In the genomic region with DNA sequence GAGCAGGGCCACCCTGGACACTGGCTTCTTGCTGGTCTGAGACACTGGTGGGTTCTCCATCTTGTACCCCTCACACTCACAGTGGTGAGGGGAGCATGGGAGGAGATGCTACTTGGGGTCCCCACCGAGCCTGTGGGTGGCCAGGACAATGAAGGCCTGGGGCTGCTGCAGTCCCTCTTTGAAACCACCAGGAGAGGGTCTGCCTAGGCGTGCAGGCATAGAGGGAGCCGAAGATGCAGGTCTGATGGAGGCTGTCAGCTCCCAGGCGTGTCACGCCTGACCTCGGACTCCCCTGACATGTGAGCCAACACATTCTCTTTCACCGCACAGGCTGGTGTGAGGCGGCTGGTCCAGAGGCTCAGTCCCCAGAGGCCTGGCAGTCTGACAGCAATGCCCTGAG, we compare ENCODE assay signal across 27 cellular contexts.
"Had no signal": no experiment of that assay in that cellular context is flagged by ENCODE, and none has a peak within 500 bp of the region (broad histone marks: within the 10 kb centered on the region; RNA-seq: fewer than 3 reads in every experiment).

No MANE protein-coding gene starts in this region.

- H3K36me3 Mint-ChIP-seq: naive B cell had no signal

- H3K9me3 ChIP-seq: esophagus muscularis mucosa, heart right ventricle, mucosa of descending colon, pancreas, right atrium auricular region, testis, transverse colon had no signal

- H3K27ac ChIP-seq: brain microvascular endothelial cell, esophagus muscularis mucosa, foreskin keratinocyte, heart right ventricle, left ventricle myocardium inferior, pancreas, right atrium auricular region, spleen, testis, transverse colon had no signal

- H3K27me3 ChIP-seq: brain microvascular endothelial cell, esophagus muscularis mucosa, foreskin keratinocyte, heart right ventricle, pancreas, right atrium auricular region, spleen, testis, transverse colon had no signal

- DNase-seq: activated CD4-positive, alpha-beta T cell treated with anti-CD3 and anti-CD28 coated beads for 1 hour; activated CD4-positive, alpha-beta T cell treated with anti-CD3 and anti-CD28 coated beads, Interleukin-2, amount 10 ng/mL, durations not matched to agents 7 days and 5 days; activated CD8-positive, alpha-beta T cell treated with anti-CD3 and anti-CD28 coated beads for 36 hours; activated gamma-delta T cell treated with Interleukin-2 at 50 U/mL for 16 hours; activated naive CD4-positive, alpha-beta T cell treated with anti-CD3 and anti-CD28 coated beads, Interleukin-2, amount 50 U/mL, for 16 hours; activated T-cell treated with anti-CD3 and anti-CD28 coated beads, Interleukin-2, amount 50 U/mL, for 4 hours; amniotic stem cell; brain microvascular endothelial cell; cortex of kidney; effector memory CD8-positive, alpha-beta T cell; foreskin keratinocyte; heart right ventricle; kidney glomerular epithelial cell; left ventricle myocardium inferior; mucosa of descending colon; naive B cell; nephron progenitor cell; pancreas; spleen; stimulated activated naive CD8-positive, alpha-beta T cell treated with anti-CD3 and anti-CD28 coated beads, Interleukin-15, Interleukin-2, amounts not matched to agents 100 U/mL and 50 U/mL, for 24 hours; T-helper 2 cell; testis; transverse colon had no signal

- H3K9me3 Mint-ChIP-seq: activated CD4-positive, alpha-beta T cell treated with anti-CD3 and anti-CD28 coated beads, Interleukin-2, amount 10 ng/mL, durations not matched to agents 7 days and 5 days; activated CD8-positive, alpha-beta T cell treated with anti-CD3 and anti-CD28 coated beads for 36 hours; activated T-cell treated with anti-CD3 and anti-CD28 coated beads, Interleukin-2, amount 50 U/mL, for 4 hours; activated T-helper 17 cell treated with anti-CD3 and anti-CD28 coated beads, Interleukin-2, amount 50 U/mL, for 72 hours; effector memory CD8-positive, alpha-beta T cell had no signal

- H3K4me1 ChIP-seq: esophagus muscularis mucosa, foreskin keratinocyte, pancreas, right atrium auricular region, spleen, testis, transverse colon had no signal

- H3K4me1 Mint-ChIP-seq: activated T-helper 17 cell treated with anti-CD3 and anti-CD28 coated beads, Interleukin-2, amount 50 U/mL, for 72 hours had no signal

- ATAC-seq: activated CD8-positive, alpha-beta T cell treated with anti-CD3 and anti-CD28 coated beads for 36 hours; activated T-cell treated with anti-CD3 and anti-CD28 coated beads, Interleukin-2, amount 50 U/mL, for 4 hours; activated T-helper 17 cell treated with anti-CD3 and anti-CD28 coated beads, Interleukin-2, amount 50 U/mL, for 72 hours; effector memory CD8-positive, alpha-beta T cell; foreskin keratinocyte; heart right ventricle; mucosa of descending colon; pancreas; stimulated activated naive CD8-positive, alpha-beta T cell treated with anti-CD3 and anti-CD28 coated beads, Interleukin-15, Interleukin-2, amounts not matched to agents 100 U/mL and 50 U/mL, for 24 hours; WTC11 had no signal

- H3K27me3 Mint-ChIP-seq: activated CD4-positive, alpha-beta T cell treated with anti-CD3 and anti-CD28 coated beads, Interleukin-2, amount 10 ng/mL, durations not matched to agents 7 days and 5 days; activated CD8-positive, alpha-beta T cell treated with anti-CD3 and anti-CD28 coated beads for 36 hours; activated T-helper 17 cell treated with anti-CD3 and anti-CD28 coated beads, Interleukin-2, amount 50 U/mL, for 72 hours; naive B cell had no signal

- H3K4me3 ChIP-seq: esophagus muscularis mucosa, heart right ventricle, left ventricle myocardium inferior, mucosa of descending colon, pancreas, right atrium auricular region, spleen, testis, transverse colon had no signal

- H3K4me3 Mint-ChIP-seq: activated CD4-positive, alpha-beta T cell treated with anti-CD3 and anti-CD28 coated beads, Interleukin-2, amount 10 ng/mL, durations not matched to agents 7 days and 5 days; activated CD8-positive, alpha-beta T cell treated with anti-CD3 and anti-CD28 coated beads for 36 hours; activated T-cell treated with anti-CD3 and anti-CD28 coated beads, Interleukin-2, amount 50 U/mL, for 4 hours; activated T-helper 17 cell treated with anti-CD3 and anti-CD28 coated beads, Interleukin-2, amount 50 U/mL, for 72 hours; effector memory CD8-positive, alpha-beta T cell; naive B cell; nephron progenitor cell; WTC11 had no signal

- H3K27ac Mint-ChIP-seq: activated CD8-positive, alpha-beta T cell treated with anti-CD3 and anti-CD28 coated beads for 36 hours; activated T-helper 17 cell treated with anti-CD3 and anti-CD28 coated beads, Interleukin-2, amount 50 U/mL, for 72 hours; effector memory CD8-positive, alpha-beta T cell; naive B cell; nephron progenitor cell; WTC11 had no signal
